In the genomic region with DNA sequence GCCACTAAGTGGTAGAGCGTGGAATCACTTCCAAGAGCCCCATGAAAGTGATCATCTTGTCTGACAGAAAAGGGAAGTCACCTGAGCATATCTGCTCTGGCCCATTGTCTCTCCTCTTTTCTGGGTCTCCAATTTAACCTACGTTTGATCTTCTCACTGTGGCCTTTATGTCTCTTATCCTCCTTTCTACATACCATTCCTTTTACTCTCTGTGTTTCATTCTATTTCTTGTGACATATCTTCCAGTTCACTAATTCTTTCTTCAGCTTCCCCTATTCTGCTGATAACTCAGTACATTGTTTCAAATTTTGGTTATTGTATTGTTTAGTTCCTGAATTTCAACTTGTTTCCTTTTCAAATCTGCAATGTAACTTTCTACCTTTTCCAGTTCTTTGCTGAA, we compare ENCODE assay signal across 29 cellular contexts.
"Had no signal": no experiment of that assay in that cellular context is flagged by ENCODE, and none has a peak within 500 bp of the region (broad histone marks: within the 10 kb centered on the region; RNA-seq: fewer than 3 reads in every experiment).

No MANE protein-coding gene starts in this region.

- H3K27me3 ChIP-seq: left lung, pancreas, stomach, testis, thyroid gland, transverse colon, upper lobe of left lung, vagina had no signal

- DNase-seq: kidney; left colon; left lung; lower lobe of right lung; mammary epithelial cell; mesenchymal stem cell; naive thymus-derived CD8-positive, alpha-beta T cell; nucleus accumbens; pancreas; posterior cingulate gyrus; retina; right cardiac atrium; stimulated activated CD4-positive, alpha-beta T cell treated with anti-CD3 and anti-CD28 coated beads, Interleukin-12 subunit alpha, Interleukin-12 subunit beta, amount 100 ng/mL, for 4 hours; stimulated activated CD4-positive, alpha-beta T cell treated with anti-CD3 and anti-CD28 coated beads, Interleukin-15, amount 100 ng/mL, for 24 hours; stimulated activated CD4-positive, alpha-beta T cell treated with anti-CD3 and anti-CD28 coated beads, Interleukin-2, amount 100 ng/mL, for 24 hours; stimulated activated CD4-positive, alpha-beta T cell treated with anti-CD3 and anti-CD28 coated beads, Interleukin-4, amount 100 ng/mL, for 1 hour; stimulated activated naive B cell treated with anti-CD40 and anti-IgM and Interleukin-4, amounts not matched to agents 10 μg/mL and 1 μg/mL and 100 μg/mL, for 72 hours; stimulated activated naive CD8-positive, alpha-beta T cell treated with anti-CD3 and anti-CD28 coated beads, Interleukin-15, Interleukin-2, amounts not matched to agents 100 U/mL and 50 U/mL, for 24 hours; stomach; testis; thyroid gland; transverse colon; upper lobe of left lung had no signal

- H3K27ac Mint-ChIP-seq: naive thymus-derived CD8-positive, alpha-beta T cell; nephron; stimulated activated naive B cell treated with anti-CD40 and anti-IgM and Interleukin-4, amounts not matched to agents 10 μg/mL and 1 μg/mL and 100 μg/mL, for 72 hours had no signal

- H3K4me1 ChIP-seq: left lung, lower lobe of right lung, prostate gland, testis, thyroid gland, transverse colon, upper lobe of left lung, vagina had no signal

- H3K36me3 ChIP-seq: left lung, lower lobe of right lung, pancreas, prostate gland, stomach, thyroid gland, transverse colon, upper lobe of left lung, vagina had no signal

- H3K27ac ChIP-seq: left lung, lower lobe of right lung, pancreas, prostate gland, skin epidermis, stomach, testis, thyroid gland, transverse colon, upper lobe of left lung, vagina had no signal

- H3K4me3 ChIP-seq: left lung, lower lobe of right lung, pancreas, prostate gland, skin epidermis, stomach, testis, thyroid gland, transverse colon, upper lobe of left lung, vagina had no signal

- H3K4me1 Mint-ChIP-seq: naive thymus-derived CD8-positive, alpha-beta T cell; nephron had no signal

- H3K4me3 Mint-ChIP-seq: naive thymus-derived CD8-positive, alpha-beta T cell; nephron; neural crest cell; stimulated activated naive B cell treated with anti-CD40 and anti-IgM and Interleukin-4, amounts not matched to agents 10 μg/mL and 1 μg/mL and 100 μg/mL, for 72 hours had no signal

- ATAC-seq: left colon; left lung; lower lobe of right lung; naive thymus-derived CD8-positive, alpha-beta T cell; pancreas; right cardiac atrium; sciatic nerve; stimulated activated naive B cell treated with anti-CD40 and anti-IgM and Interleukin-4, amounts not matched to agents 10 μg/mL and 1 μg/mL and 100 μg/mL, for 72 hours; stimulated activated naive CD8-positive, alpha-beta T cell treated with anti-CD3 and anti-CD28 coated beads, Interleukin-15, Interleukin-2, amounts not matched to agents 100 U/mL and 50 U/mL, for 24 hours had no signal

- H3K9me3 ChIP-seq: lower lobe of right lung, pancreas, prostate gland, testis, thyroid gland, vagina had no signal
